Comparison of ENCODE assay signal across 1 cellular context in genomic region chr1:212665241-212666115, GRCh38.
TF ChIP-seq lines count a peak whose summit lies in the region.

No MANE protein-coding gene starts in this region.

TF ChIP-seq in HEK293, 187 proteins besides CTCF, POLR2A, EP300 and RAD21 (continued from another document):
- TF ChIP-seq ZSCAN16 (tag by site-specific recombination; IDR thresholded peaks at IDR 0.05): no peak
- TF ChIP-seq TCF7L2 (IDR thresholded peaks at IDR 0.05; ENCODE audit: borderline replicate concordance, low read depth, low read length): no peak
- TF ChIP-seq ZNF549 (tag by site-specific recombination; IDR thresholded peaks at IDR 0.05): no peak
- no peak for TF ChIP-seq ZNF175 (tag by site-specific recombination; IDR thresholded peaks at IDR 0.05)
- no peak for TF ChIP-seq ZNF426 (tag by site-specific recombination; IDR thresholded peaks at IDR 0.05)
- peak; percentile 71 for TF ChIP-seq ZBTB8A (tag by site-specific recombination; IDR thresholded peaks at IDR 0.05)
- no peak for TF ChIP-seq ZNF514 (tag by site-specific recombination; IDR thresholded peaks at IDR 0.05)
- no peak for TF ChIP-seq RBAK (tag by site-specific recombination; IDR thresholded peaks at IDR 0.05)
- TF ChIP-seq ZNF623 (tag by site-specific recombination; IDR thresholded peaks at IDR 0.05): no peak
- no peak for TF ChIP-seq ZNF513 (tag by site-specific recombination; IDR thresholded peaks at IDR 0.05)
- peak; percentile 100 for TF ChIP-seq ZNF2 (tag by site-specific recombination; IDR thresholded peaks at IDR 0.05)
- no peak for TF ChIP-seq ZNF639 (tag by site-specific recombination; IDR thresholded peaks at IDR 0.05)
